In genomic region chr15:39580630-39581500, GRCh38 we compare ENCODE assay signal across 8 cellular contexts.
DNase-seq lines count a peak whose midpoint lies in the region; ATAC-seq and TF ChIP-seq lines count a peak whose summit lies in the region.

Gene THBS1 (plus strand): TSS chr15:39581079. CDS start chr15:39581858, 779 bp downstream.

- peak within 1 kb of the TSS; percentile 94 for H3K27ac ChIP-seq in VCaP

- TF ChIP-seq CTCF in GM12865 (IDR thresholded peaks at IDR 0.05; ENCODE audit: insufficient read depth, low read depth, low read length, missing control alignments) (no peak), VCaP (conservative IDR thresholded peaks at IDR 0.05) (no peak), choroid plexus epithelial cell (conservative IDR thresholded peaks at IDR 0.05; ENCODE audit: low read depth, low read length) (no peak)

- ATAC-seq in HG03139 (IDR thresholded peaks at IDR 0.05; ENCODE audit: unreplicated experiment) (peak; percentile 25), HG02571 (IDR thresholded peaks at IDR 0.05; ENCODE audit: unreplicated experiment) (no peak)

- H3K4me3 ChIP-seq in GM12865 (ENCODE audit: low read depth, low read length) (peak within 1 kb of the TSS; percentile 64), choroid plexus epithelial cell (ENCODE audit: low read depth, low read length) (peak within 1 kb of the TSS; percentile 73)

- peak; percentile 40 for DNase-seq in GM12865 (ENCODE audit: low read depth)
- peak; percentile 91 for DNase-seq in choroid plexus epithelial cell (ENCODE audit: low read depth)
- DNase-seq in kidney tubule cell (ENCODE audit: low spot score) = peak; percentile 96
- DNase-seq in stimulated activated CD4-positive, alpha-beta T cell treated with anti-CD3 and anti-CD28 coated beads, Interleukin-2, amount 100 ng/mL, for 24 hours = peak; percentile 51 to 63
- no peak for DNase-seq in NCI-H774 (lab: John Stamatoyannopoulos, UW)
